27 cellular contexts compared by ENCODE assay signal in the genomic region with DNA sequence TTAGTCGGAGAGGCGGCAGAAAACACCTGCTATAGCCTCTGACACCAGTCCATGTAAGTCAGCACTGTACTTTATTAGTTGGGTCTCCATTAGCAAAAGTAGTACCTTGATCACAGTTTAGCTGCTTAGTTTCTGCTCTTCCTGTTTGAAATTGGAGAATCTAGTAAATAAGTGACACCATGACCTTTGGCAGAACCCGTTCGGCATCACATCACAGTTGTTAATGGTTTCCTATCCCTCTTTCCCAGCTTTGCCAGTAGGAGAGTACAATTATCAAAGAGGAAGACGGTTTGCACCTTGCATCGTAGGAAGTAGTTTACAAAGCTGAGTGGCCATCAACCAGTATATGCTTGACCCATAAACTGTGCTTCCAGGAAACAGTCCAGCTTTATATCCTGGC.
"Had no signal": no experiment of that assay in that cellular context is flagged by ENCODE, and none has a peak within 500 bp of the region (broad histone marks: within the 10 kb centered on the region; RNA-seq: fewer than 3 reads in every experiment).

No MANE protein-coding gene starts in this region.

- H3K9me3 ChIP-seq: adrenal gland, body of pancreas, breast epithelium, MG63, SJCRH30 had no signal

- H3K27me3 ChIP-seq: adrenal gland, body of pancreas, breast epithelium, MG63, SJCRH30 had no signal

- H3K4me1 ChIP-seq: breast epithelium, SJCRH30 had no signal

- H3K27ac Mint-ChIP-seq: activated CD4-positive, alpha-beta T cell treated with anti-CD3 and anti-CD28 coated beads, Interleukin-2, amount 10 ng/mL, durations not matched to agents 24 days and 14 days; activated CD8-positive, alpha-beta T cell treated with anti-CD3 and anti-CD28 coated beads for 36 hours; activated naive CD4-positive, alpha-beta T cell treated with anti-CD3 and anti-CD28 coated beads for 36 hours; activated naive CD4-positive, alpha-beta T cell treated with anti-CD3 and anti-CD28 coated beads, Interleukin-2, amount 50 U/mL, for 72 hours; activated T-helper 1 cell treated with anti-CD3 and anti-CD28 coated beads, Interleukin-12 subunit alpha, Interleukin-12 subunit beta, Interleukin-2, Interleukin-4 antibody, amounts not matched to agents 30 ng/mL and 10 ng/mL and 1 ng/mL, durations not matched to agents 14 hours and 24 hours and 36 hours had no signal

- H3K4me1 Mint-ChIP-seq: activated CD4-positive, alpha-beta T cell treated with anti-CD3 and anti-CD28 coated beads, Interleukin-2, amount 10 ng/mL, durations not matched to agents 24 days and 14 days had no signal

- H3K9me3 Mint-ChIP-seq: activated CD8-positive, alpha-beta T cell treated with anti-CD3 and anti-CD28 coated beads for 36 hours; activated T-helper 1 cell treated with anti-CD3 and anti-CD28 coated beads, Interleukin-12 subunit alpha, Interleukin-12 subunit beta, Interleukin-2, Interleukin-4 antibody, amounts not matched to agents 30 ng/mL and 10 ng/mL and 1 ng/mL, durations not matched to agents 14 hours and 24 hours and 36 hours had no signal

- H3K4me3 Mint-ChIP-seq: activated CD4-positive, alpha-beta T cell treated with anti-CD3 and anti-CD28 coated beads, Interleukin-2, amount 10 ng/mL, durations not matched to agents 24 days and 14 days; activated CD8-positive, alpha-beta T cell treated with anti-CD3 and anti-CD28 coated beads for 36 hours; activated naive CD4-positive, alpha-beta T cell treated with anti-CD3 and anti-CD28 coated beads for 36 hours; activated T-helper 1 cell treated with anti-CD3 and anti-CD28 coated beads, Interleukin-12 subunit alpha, Interleukin-12 subunit beta, Interleukin-2, Interleukin-4 antibody, amounts not matched to agents 30 ng/mL and 10 ng/mL and 1 ng/mL, durations not matched to agents 14 hours and 24 hours and 36 hours had no signal

- H3K27me3 Mint-ChIP-seq: activated CD4-positive, alpha-beta T cell treated with anti-CD3 and anti-CD28 coated beads, Interleukin-2, amount 10 ng/mL, durations not matched to agents 24 days and 14 days; activated CD8-positive, alpha-beta T cell treated with anti-CD3 and anti-CD28 coated beads for 36 hours had no signal

- H3K27ac ChIP-seq: adrenal gland, breast epithelium, SJCRH30, SK-N-MC had no signal

- H3K4me3 ChIP-seq: adrenal gland, body of pancreas, breast epithelium, MG63, SJCRH30, SK-N-MC had no signal

- FAIRE-seq: astrocyte had no signal

- ATAC-seq: activated CD8-positive, alpha-beta T cell treated with anti-CD3 and anti-CD28 coated beads for 36 hours; activated naive CD4-positive, alpha-beta T cell treated with anti-CD3 and anti-CD28 coated beads, Interleukin-2, amount 50 U/mL, for 72 hours; body of pancreas; Panc1 had no signal

- DNase-seq: activated CD4-positive, alpha-beta T cell treated with anti-CD3 and anti-CD28 coated beads, Interleukin-2, amount 10 ng/mL, durations not matched to agents 24 days and 14 days; activated CD4-positive, alpha-beta T cell treated with anti-CD3 and anti-CD28 coated beads, Interleukin-2, amount 50 U/mL, for 4 hours; activated CD8-positive, alpha-beta T cell treated with anti-CD3 and anti-CD28 coated beads for 36 hours; activated gamma-delta T cell treated with Interleukin-2 at 50 U/mL for 16 hours; activated naive CD4-positive, alpha-beta T cell treated with anti-CD3 and anti-CD28 coated beads for 36 hours; activated T-cell treated with anti-CD3 and anti-CD28 coated beads, Interleukin-2, amount 50 U/mL, for 1 hour; adrenal gland; body of pancreas; Kasumi-1; KG1; MG63; NCI-H1048; NCI-H1105 treated with DMSO at 0.1 percent for 48 hours; NCI-H1436; NCI-H1694 treated with DMSO at 0.1 percent for 48 hours; NCI-H2029; NCI-H345; NCI-H524 treated with DMSO at 0.1 percent for 48 hours; SHP77; SJCRH30; T1000 had no signal

- H3K36me3 ChIP-seq: adrenal gland, breast epithelium had no signal
